Comparison of ENCODE assay signal across 21 cellular contexts in the genomic region with DNA sequence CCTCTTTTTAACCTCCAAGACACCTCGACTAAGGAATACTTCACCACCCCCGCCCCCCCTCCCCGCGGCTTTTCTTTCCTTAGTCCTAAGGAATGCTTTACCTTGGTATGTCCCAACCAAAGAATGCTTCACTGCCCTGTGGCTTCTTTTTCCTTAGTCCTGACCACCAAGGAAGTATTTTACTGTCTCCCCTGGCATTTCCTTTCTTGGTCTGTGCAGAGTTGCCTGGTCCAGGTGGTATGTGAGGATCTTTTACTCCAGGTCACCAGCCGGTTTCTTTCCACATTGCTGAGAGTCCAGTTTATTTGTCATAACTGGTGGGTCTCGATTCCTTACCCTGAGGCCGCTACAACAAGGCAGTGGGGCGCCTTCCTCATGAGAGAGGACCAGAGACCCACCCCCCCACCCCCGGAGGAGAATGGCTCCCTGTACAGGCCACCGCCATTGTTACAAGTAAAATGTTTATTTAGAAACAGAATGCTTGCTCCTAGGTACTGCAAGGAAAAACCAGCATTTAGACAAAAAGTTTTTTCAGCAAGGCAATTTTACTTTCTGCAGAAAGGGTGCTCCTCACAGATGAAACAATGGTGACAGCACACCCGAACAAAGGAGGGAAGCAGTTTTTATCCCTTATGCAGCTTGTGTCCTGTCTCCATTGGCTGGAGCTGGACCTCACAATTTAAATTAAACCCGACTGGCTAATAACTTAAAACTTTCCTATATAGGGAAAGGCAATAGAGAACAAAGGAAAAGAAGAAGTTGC. TPM values are rescaled to one million over a fixed set of nuclear protein-coding genes. Genes with fewer than 3 reads are reported as not detected.
DNase-seq lines count a peak whose midpoint lies in the region; ATAC-seq, FAIRE-seq and TF ChIP-seq lines count a peak whose summit lies in the region.
"Had no signal": no experiment of that assay in that cellular context is flagged by ENCODE, and none has a peak within 500 bp of the region (broad histone marks: within the 10 kb centered on the region; RNA-seq: fewer than 3 reads in every experiment).

No MANE protein-coding gene starts in this region.

- H2AFZ ChIP-seq in GM12878 (ENCODE audit: control insufficient read depth, low read depth, low read length), result no peak overlapping the region
- H2AFZ ChIP-seq: GM23338 had no signal

- intact Hi-C loops in natural killer cell (cut with micrococcal nuclease) (loop anchor here (5.0 kb wide), 1 partner anchor 47 kb away; no protein-coding TSS in a partner anchor), GM12878 (cut with micrococcal nuclease; ENCODE audit: unreplicated experiment) (loop anchor here (5.0 kb wide), 1 partner anchor 142 kb away; no protein-coding TSS in a partner anchor), heart right ventricle (cut with DNase I) (loop anchor here in 3 of 10 donors (5.0 kb wide), 2 partner anchors 137 to 152 kb away; partner anchors contain the start of gene ZFAND6 (in 2 of the 3))

- POLR2A ChIA-PET in GM12878 (lab: Charles Lee), result interaction anchor here (3.6 to 3.9 kb wide), 2 partner anchors 10 to 49 kb away, joined by 27 to 49 read pairs; partner anchors contain the start of gene BCL2A1
- POLR2A ChIA-PET in RWPE1 (lab: Yijun Ruan, JAX; ENCODE audit: low non-redundant PET), result no interaction called here

- H3K4me3 Mint-ChIP-seq in natural killer cell, result peak overlapping the region; percentile 28
- no peak overlapping the region for H3K4me3 Mint-ChIP-seq in natural killer cell treated with Interleukin-12 subunit alpha and Interleukin-12 subunit beta and Interleukin-15 and Interleukin-18, amount 100 ng/mL, for 72 hours
- H3K4me3 Mint-ChIP-seq: CD8-positive, alpha-beta T cell; GM23338 had no signal

- peaks cover 31% of the 10 kb centered on the region for H3K36me3 Mint-ChIP-seq in natural killer cell
- peaks cover 69% of the 10 kb centered on the region for H3K36me3 Mint-ChIP-seq in natural killer cell treated with Interleukin-12 subunit alpha and Interleukin-12 subunit beta and Interleukin-15 and Interleukin-18, amount 100 ng/mL, for 72 hours

- TF ChIP-seq POLR2A in GM12878 (IDR thresholded peaks at IDR 0.05; ENCODE audit: low read depth, low read length), result no peak

- H3K4me2 ChIP-seq in GM12878 (ENCODE audit: control insufficient read depth, insufficient read depth), result no peak overlapping the region
- H3K4me2 ChIP-seq: GM23338 had no signal

- H3K36me3 ChIP-seq in GM12878 (ENCODE audit: control insufficient read depth in 2 of 2, insufficient read depth in 2 of 2, low read length in 1 of 2) (peaks cover 0 to 4% of the 10 kb centered on the region in 2 experiments; a peak in 2 of 4 replicates), heart right ventricle (peaks cover 0 to 38% (median 0%) of the 10 kb centered on the region in 9 donors)

- peaks cover 43% of the 10 kb centered on the region for H3K9me3 ChIP-seq in GM12878 (replicated peaks; ENCODE audit: control insufficient read depth, insufficient read depth, low read length)
- H3K9me3 ChIP-seq in heart right ventricle, result peaks cover 0 to 75% (median 62%) of the 10 kb centered on the region in 11 donors

- H3K27ac ChIP-seq in GM12878 (ENCODE audit: control insufficient read depth, insufficient read depth) (no peak overlapping the region), RWPE1 (no peak overlapping the region), heart right ventricle (no peak overlapping the region)
- H3K27ac ChIP-seq: HL-60 had no signal

- RAD21 ChIA-PET in GM12878 (lab: Charles Lee; ENCODE audit: unreplicated experiment), result interaction anchor here (1.4 kb wide), 1 partner anchor 10 kb away, joined by 6 read pairs; no protein-coding TSS in a partner anchor

- no TSS peak for BruUV-seq in GM12878 (replicated peaks; lab: Mats Ljungman, UMichigan)

- H3K27me3 ChIP-seq in GM12878 (replicated peaks in 1 of 2; ENCODE audit: control insufficient read depth in 2 of 2, insufficient read depth in 2 of 2, low read length in 1 of 2), result no peaks in the 10 kb centered on the region
- no peaks in the 10 kb centered on the region for H3K27me3 ChIP-seq in heart right ventricle

- no peak for DNase-seq in natural killer cell
- no peak for DNase-seq in natural killer cell treated with Interleukin-12 subunit alpha and Interleukin-12 subunit beta and Interleukin-15 and Interleukin-18, amount 100 ng/mL, for 72 hours (ENCODE audit: low spot score)
- DNase-seq in GM12878 (ENCODE audit: low read depth, low spot score), result no peak
- peak; percentile 93 for DNase-seq in islet precursor cell
- no peak for DNase-seq in RWPE1 (ENCODE audit: low spot score)
- DNase-seq in dedifferentiated amniotic fluid mesenchymal stem cell (ENCODE audit: extremely low spot score), result no peak
- no peak for DNase-seq in heart right ventricle
- DNase-seq: 8988T; CD8-positive, alpha-beta T cell; DMS79; NCI-H1417 treated with DMSO at 0.1 percent for 48 hours; NCI-H1930; NCI-H2171; NCI-H748 treated with DMSO at 0.1 percent for 48 hours; PC-3 had no signal

- peaks cover 27 to 29% of the 10 kb centered on the region in 2 donors for H3K4me1 Mint-ChIP-seq in natural killer cell
- peaks cover 21 to 34% of the 10 kb centered on the region in 2 donors for H3K4me1 Mint-ChIP-seq in natural killer cell treated with Interleukin-12 subunit alpha and Interleukin-12 subunit beta and Interleukin-15 and Interleukin-18, amount 100 ng/mL, for 72 hours (ENCODE audit: low read depth in 2 of 2)

- no peak overlapping the region for H3K9ac ChIP-seq in GM12878 (ENCODE audit: control insufficient read depth, insufficient read depth, low read length)

- no peak for TF ChIP-seq RAD21 in GM12878 (IDR thresholded peaks at IDR 0.05; ENCODE audit: insufficient read depth, low read depth, low read length)

- CTCF ChIA-PET in GM12878 (lab: Yijun Ruan, JAX) (interaction anchor here (1.0 kb wide), 1 partner anchor 9 kb away, joined by 3 read pairs; no protein-coding TSS in a partner anchor), RWPE1 (lab: Yijun Ruan, JAX) (no interaction called here)

- no peaks in the 10 kb centered on the region for H3K27me3 Mint-ChIP-seq in natural killer cell (ENCODE audit: low read depth in 2 of 2)
- no peaks in the 10 kb centered on the region for H3K27me3 Mint-ChIP-seq in natural killer cell treated with Interleukin-12 subunit alpha and Interleukin-12 subunit beta and Interleukin-15 and Interleukin-18, amount 100 ng/mL, for 72 hours

- FAIRE-seq in GM12878 (lab: Jason Lieb, UNC), result no peak
- FAIRE-seq: HTR-8/SVneo had no signal

- WGBS in GM12878 (ENCODE audit: insufficient coverage, insufficient replicate concordance, low lambda C conversion rate, missing lambda C conversion rate), result 86% methylated on average over 12 of the region's 12 CpGs
- 91 to 96% methylated on average over 12 of the region's 12 CpGs for WGBS in heart right ventricle, 2 donors

- in situ Hi-C loops in GM12878 (cut with MboI), result no loop called here

- ATAC-seq in natural killer cell, result no peak
- ATAC-seq in natural killer cell treated with Interleukin-12 subunit alpha and Interleukin-12 subunit beta and Interleukin-15 and Interleukin-18, amount 100 ng/mL, for 72 hours, result no peak
- ATAC-seq in GM12878, result no peak
- ATAC-seq in GM21786 (IDR thresholded peaks at IDR 0.05; ENCODE audit: unreplicated experiment), result no peak
- no peak for ATAC-seq in heart right ventricle
- ATAC-seq: CD8-positive, alpha-beta T cell; GM23338; PC-3 had no signal

- no peak overlapping the region for H3K27ac Mint-ChIP-seq in natural killer cell
- no peak overlapping the region for H3K27ac Mint-ChIP-seq in natural killer cell treated with Interleukin-12 subunit alpha and Interleukin-12 subunit beta and Interleukin-15 and Interleukin-18, amount 100 ng/mL, for 72 hours
- H3K27ac Mint-ChIP-seq: CD8-positive, alpha-beta T cell; GM23338 had no signal

- no peak for TF ChIP-seq EP300 in GM12878 (IDR thresholded peaks at IDR 0.05; ENCODE audit: borderline replicate concordance in 1 of 2, control insufficient read depth in 1 of 2, low read depth in 2 of 2, low read length in 2 of 2)

- H3K4me1 ChIP-seq in GM12878 (ENCODE audit: control insufficient read depth, insufficient read depth, low read length) (no peaks in the 10 kb centered on the region), heart right ventricle (peaks cover 0 to 16% (median 9%) of the 10 kb centered on the region in 9 donors)

- H4K20me1 ChIP-seq in GM12878 (ENCODE audit: control insufficient read depth, insufficient read depth), result no peaks in the 10 kb centered on the region

- peaks cover 7 to 24% of the 10 kb centered on the region in 2 donors for H3K9me3 Mint-ChIP-seq in natural killer cell
- H3K9me3 Mint-ChIP-seq in natural killer cell treated with Interleukin-12 subunit alpha and Interleukin-12 subunit beta and Interleukin-15 and Interleukin-18, amount 100 ng/mL, for 72 hours, result peaks cover 21% of the 10 kb centered on the region

- TF ChIP-seq CTCF in natural killer cell (IDR thresholded peaks at IDR 0.05) (no peak), GM12878 (IDR thresholded peaks at IDR 0.05 in 2 of 3, conservative IDR thresholded peaks at IDR 0.05 in 1 of 3; ENCODE audit: control insufficient read depth in 2 of 3, extremely low read depth in 1 of 3, insufficient read depth in 1 of 3, low read depth in 3 of 3, low read length in 3 of 3) (no peak), RWPE1 (conservative IDR thresholded peaks at IDR 0.05; ENCODE audit: low read depth) (no peak), heart right ventricle (IDR thresholded peaks at IDR 0.05) (no peak)

- H3K4me3 ChIP-seq in GM12878 (no peak overlapping the region), heart right ventricle (no peak overlapping the region)
- H3K4me3 ChIP-seq: GM23338 had no signal

- SMC1A ChIA-PET in GM12878 (lab: Charles Lee; ENCODE audit: uncharacterized antibody, unreplicated experiment), result interaction anchor here (0.5 to 4.5 kb wide), 4 partner anchors 9 to 46 kb away, joined by 4 to 37 read pairs (median 32); partner anchors contain the start of gene MTHFS

- peaks cover 31% of the 10 kb centered on the region for H3K79me2 ChIP-seq in GM12878 (ENCODE audit: control insufficient read depth, insufficient read depth, low read length)

RNA-seq across cellular contexts. Expression of gene MTHFS, which starts 23.1 kb away (rescaled TPM):
- 10 to 100 TPM in 2 of 3 donors, 1 to 10 TPM in 1; 7.0 to 10.8 (median 10.5) TPM for total RNA-seq in natural killer cell
- 10 to 100 TPM; 12.1 to 12.2 TPM for total RNA-seq in natural killer cell treated with Interleukin-12 subunit alpha and Interleukin-12 subunit beta and Interleukin-15 and Interleukin-18, amount 100 ng/mL, for 72 hours
- 18.0 and 20.7 TPM in 2 replicates for total RNA-seq in GM12878 (2013; cell fraction: nucleolus; rRNA removed)
- 24.0 and 26.8 TPM in 2 replicates for total RNA-seq in GM12878 (2014; rRNA removed)
- 25.3 and 26.9 TPM in 2 replicates for total RNA-seq in GM12878 (2014; rRNA removed; fragmentation: Illumina TruSeq; extraction: Trizol)
- total RNA-seq in GM12878 (2021), result 35.3 and 38.4 TPM in 2 replicates
- polyA plus RNA-seq in GM12878 (2011; ENCODE audit: low read depth), result 16.9 TPM
- polyA plus RNA-seq in GM12878 (2011; rRNA removed), result 38.4 and 38.5 TPM in 2 replicates
- polyA plus RNA-seq in GM12878 (2011; cell fraction: cytosol; rRNA removed), result 26.7 and 34.1 TPM in 2 replicates
- 13.9 and 16.3 TPM in 2 replicates for polyA plus RNA-seq in GM12878 (2011; cell fraction: nucleus; rRNA removed)
- polyA plus RNA-seq in GM12878 (2012), result 21.6 and 24.8 TPM in 2 replicates
- 22.4 and 28.4 TPM in 2 replicates for polyA plus RNA-seq in GM12878 (2014; fragmentation: Illumina TruSeq; extraction: Trizol)
- polyA plus RNA-seq in GM12878 (2014; fragmentation: Nextera tagmentation; extraction: Ambion mirVana), result 10 to 100 TPM; 14.0 to 24.5 TPM
- 44.3 and 49.0 TPM in 2 replicates for polyA plus RNA-seq in GM12878 (2014; rRNA removed)
- 10 to 100 TPM; 78.9 to 81.9 TPM for polyA plus RNA-seq in GM12878 (2016; fragmentation: Nextera tagmentation; extraction: Ambion mirVana)
- polyA minus RNA-seq in GM12878 (2011; rRNA and poly(A)+ RNA removed), result 7.6 and 18.4 TPM in 2 replicates
- polyA minus RNA-seq in GM12878 (2011; cell fraction: cytosol; rRNA and poly(A)+ RNA removed), result 7.5 and 9.8 TPM in 2 replicates
- polyA minus RNA-seq in GM12878 (2011; cell fraction: nucleus; rRNA and poly(A)+ RNA removed), result 9.1 and 10.6 TPM in 2 replicates
- total RNA-seq in heart right ventricle, result 10 to 100 TPM; 10.1 to 25.6 (median 19.3) TPM
- polyA plus RNA-seq in heart right ventricle, result 10 to 100 TPM; 37.5 to 38.5 TPM

RNA-seq across cellular contexts. Expression of gene BCL2A1, which starts 51.1 kb away (rescaled TPM):
- 10 to 100 TPM; 16.5 to 61.3 (median 42.2) TPM for total RNA-seq in natural killer cell
- 10 to 100 TPM; 17.3 to 40.0 TPM for total RNA-seq in natural killer cell treated with Interleukin-12 subunit alpha and Interleukin-12 subunit beta and Interleukin-15 and Interleukin-18, amount 100 ng/mL, for 72 hours
- 254 and 257 TPM in 2 replicates for total RNA-seq in GM12878 (2013; cell fraction: nucleolus; rRNA removed)
- 181 and 223 TPM in 2 replicates for total RNA-seq in GM12878 (2014; rRNA removed)
- total RNA-seq in GM12878 (2014; rRNA removed; fragmentation: Illumina TruSeq; extraction: Trizol), result 358 and 373 TPM in 2 replicates
- 183 and 212 TPM in 2 replicates for total RNA-seq in GM12878 (2021)
- polyA plus RNA-seq in GM12878 (2011; ENCODE audit: low read depth), result 147 TPM
- polyA plus RNA-seq in GM12878 (2011; rRNA removed), result 375 and 596 TPM in 2 replicates
- polyA plus RNA-seq in GM12878 (2011; cell fraction: cytosol; rRNA removed), result 165 and 194 TPM in 2 replicates
- polyA plus RNA-seq in GM12878 (2011; cell fraction: nucleus; rRNA removed), result 92.5 and 111 TPM in 2 replicates
- polyA plus RNA-seq in GM12878 (2012), result 152 and 177 TPM in 2 replicates
- 374 and 510 TPM in 2 replicates for polyA plus RNA-seq in GM12878 (2014; fragmentation: Illumina TruSeq; extraction: Trizol)
- 100 to 1,000 TPM; 536 to 570 TPM for polyA plus RNA-seq in GM12878 (2014; fragmentation: Nextera tagmentation; extraction: Ambion mirVana)
- 224 and 283 TPM in 2 replicates for polyA plus RNA-seq in GM12878 (2014; rRNA removed)
- 100 to 1,000 TPM; 190 to 192 TPM for polyA plus RNA-seq in GM12878 (2016; fragmentation: Nextera tagmentation; extraction: Ambion mirVana)
- polyA minus RNA-seq in GM12878 (2011; rRNA and poly(A)+ RNA removed), result 130 and 161 TPM in 2 replicates
- polyA minus RNA-seq in GM12878 (2011; cell fraction: cytosol; rRNA and poly(A)+ RNA removed), result 40.8 and 46.6 TPM in 2 replicates
- polyA minus RNA-seq in GM12878 (2011; cell fraction: nucleus; rRNA and poly(A)+ RNA removed), result 73.5 and 89.2 TPM in 2 replicates
- 10 to 100 TPM in 1 of 10 donors, 1 to 10 TPM in 1, under 1 TPM in 6, not detected in 2; 0.30 to 11.1 (median 0.67) TPM for total RNA-seq in heart right ventricle
- 1 to 10 TPM in 1 of 2 donors, under 1 TPM in 1; 0.37 to 1.0 TPM for polyA plus RNA-seq in heart right ventricle
- total RNA-seq: GM23338, NCI-H460 had no signal
- polyA plus RNA-seq: BJ, GM23338 had no signal
